Comparison of ENCODE assay signal across 29 cellular contexts in genomic region chr10:91238191-91238590, GRCh38.
"Had no signal": no experiment of that assay in that cellular context is flagged by ENCODE, and none has a peak within 500 bp of the region (broad histone marks: within the 10 kb centered on the region; RNA-seq: fewer than 3 reads in every experiment).

No MANE protein-coding gene starts in this region.

- H3K27ac Mint-ChIP-seq: activated naive CD4-positive, alpha-beta T cell treated with anti-CD3 and anti-CD28 coated beads, Interleukin-2, amount 10 ng/mL, durations not matched to agents 7 days and 5 days; activated naive CD8-positive, alpha-beta T cell treated with anti-CD3 and anti-CD28 coated beads, Interleukin-2, amount 50 U/mL, for 24 hours; activated T-helper 1 cell treated with anti-CD3 and anti-CD28 coated beads, Interleukin-12 subunit alpha, Interleukin-12 subunit beta, Interleukin-2, Interleukin-4 antibody, amounts not matched to agents 30 ng/mL and 10 ng/mL and 1 ng/mL, durations not matched to agents 14 hours and 24 hours and 36 hours; immature natural killer cell; neural progenitor cell; stimulated activated memory B cell treated with anti-CD40 and anti-IgM and Interleukin-4, amounts not matched to agents 10 μg/mL and 1 μg/mL and 100 μg/mL, for 72 hours had no signal

- H3K27me3 ChIP-seq: gastrocnemius medialis, neural progenitor cell, sigmoid colon, stomach, tibial artery, upper lobe of right lung had no signal

- H3K4me3 ChIP-seq: gastrocnemius medialis, lower lobe of right lung, neural progenitor cell, psoas muscle, sigmoid colon, stomach, tibial artery, upper lobe of right lung had no signal

- H3K9me3 ChIP-seq: gastrocnemius medialis, lower lobe of right lung, psoas muscle, sigmoid colon, stomach, tibial artery, upper lobe of right lung had no signal

- DNase-seq: activated CD4-positive, alpha-beta T cell treated with anti-CD3 and anti-CD28 coated beads, Interleukin-2, amount 50 U/mL, for 4 hours; activated gamma-delta T cell; activated naive CD4-positive, alpha-beta T cell treated with anti-CD3 and anti-CD28 coated beads, Interleukin-2, amount 10 ng/mL, durations not matched to agents 7 days and 5 days; activated naive CD8-positive, alpha-beta T cell treated with anti-CD3 and anti-CD28 coated beads, Interleukin-2, amount 50 U/mL, for 24 hours; amygdala; dermis blood vessel endothelial cell; effector CD4-positive, alpha-beta T cell; gastrocnemius medialis; glutamatergic neuron; immature natural killer cell; lower lobe of right lung; mesendoderm; natural killer cell; occipital lobe; psoas muscle; sigmoid colon; small intestine; stimulated activated CD4-positive, alpha-beta T cell treated with anti-CD3 and anti-CD28 coated beads, Interleukin-4, amount 100 ng/mL, for 4 hours; stimulated activated CD8-positive, alpha-beta memory T cell treated with anti-CD3 and anti-CD28 coated beads, Interleukin-4, amount 100 ng/mL, for 48 hours; stomach; T-helper 2 cell; tibial artery; upper lobe of right lung had no signal

- H3K36me3 Mint-ChIP-seq: immature natural killer cell, natural killer cell, neural progenitor cell had no signal

- H3K27me3 Mint-ChIP-seq: activated naive CD4-positive, alpha-beta T cell treated with anti-CD3 and anti-CD28 coated beads, Interleukin-2, amount 10 ng/mL, durations not matched to agents 7 days and 5 days; activated naive CD8-positive, alpha-beta T cell treated with anti-CD3 and anti-CD28 coated beads, Interleukin-2, amount 50 U/mL, for 24 hours; stimulated activated memory B cell treated with anti-CD40 and anti-IgM and Interleukin-4, amounts not matched to agents 10 μg/mL and 1 μg/mL and 100 μg/mL, for 72 hours had no signal

- H3K4me3 Mint-ChIP-seq: activated naive CD4-positive, alpha-beta T cell treated with anti-CD3 and anti-CD28 coated beads, Interleukin-2, amount 10 ng/mL, durations not matched to agents 7 days and 5 days; activated naive CD8-positive, alpha-beta T cell treated with anti-CD3 and anti-CD28 coated beads, Interleukin-2, amount 50 U/mL, for 24 hours; activated T-helper 1 cell treated with anti-CD3 and anti-CD28 coated beads, Interleukin-12 subunit alpha, Interleukin-12 subunit beta, Interleukin-2, Interleukin-4 antibody, amounts not matched to agents 30 ng/mL and 10 ng/mL and 1 ng/mL, durations not matched to agents 14 hours and 24 hours and 36 hours; immature natural killer cell; natural killer cell; neural progenitor cell; stimulated activated memory B cell treated with anti-CD40 and anti-IgM and Interleukin-4, amounts not matched to agents 10 μg/mL and 1 μg/mL and 100 μg/mL, for 72 hours had no signal

- ATAC-seq: activated naive CD8-positive, alpha-beta T cell treated with anti-CD3 and anti-CD28 coated beads, Interleukin-2, amount 50 U/mL, for 24 hours; gastrocnemius medialis; lower lobe of right lung; natural killer cell; psoas muscle; stimulated activated memory B cell treated with anti-CD40 and anti-IgM and Interleukin-4, amounts not matched to agents 10 μg/mL and 1 μg/mL and 100 μg/mL, for 72 hours; upper lobe of right lung had no signal

- H3K9me3 Mint-ChIP-seq: activated naive CD4-positive, alpha-beta T cell treated with anti-CD3 and anti-CD28 coated beads, Interleukin-2, amount 10 ng/mL, durations not matched to agents 7 days and 5 days; activated T-helper 1 cell treated with anti-CD3 and anti-CD28 coated beads, Interleukin-12 subunit alpha, Interleukin-12 subunit beta, Interleukin-2, Interleukin-4 antibody, amounts not matched to agents 30 ng/mL and 10 ng/mL and 1 ng/mL, durations not matched to agents 14 hours and 24 hours and 36 hours; immature natural killer cell; natural killer cell; neural progenitor cell; stimulated activated memory B cell treated with anti-CD40 and anti-IgM and Interleukin-4, amounts not matched to agents 10 μg/mL and 1 μg/mL and 100 μg/mL, for 72 hours had no signal

- H3K9ac ChIP-seq: neural progenitor cell, parathyroid adenoma had no signal

- H3K4me2 ChIP-seq: neural progenitor cell had no signal

- H3K4me1 Mint-ChIP-seq: neural progenitor cell had no signal

- FAIRE-seq: colon, endometrium, small intestine had no signal

- H2AFZ ChIP-seq: neural progenitor cell, parathyroid adenoma had no signal

- H3K27ac ChIP-seq: gastrocnemius medialis, lower lobe of right lung, neural progenitor cell, parathyroid adenoma, psoas muscle, sigmoid colon, stomach, tibial artery, upper lobe of right lung had no signal

- H3K4me1 ChIP-seq: gastrocnemius medialis, lower lobe of right lung, neural progenitor cell, parathyroid adenoma, psoas muscle, upper lobe of right lung had no signal

- H3K36me3 ChIP-seq: gastrocnemius medialis, neural progenitor cell had no signal
